Comparison of ENCODE assay signal across 21 cellular contexts in the genomic region with DNA sequence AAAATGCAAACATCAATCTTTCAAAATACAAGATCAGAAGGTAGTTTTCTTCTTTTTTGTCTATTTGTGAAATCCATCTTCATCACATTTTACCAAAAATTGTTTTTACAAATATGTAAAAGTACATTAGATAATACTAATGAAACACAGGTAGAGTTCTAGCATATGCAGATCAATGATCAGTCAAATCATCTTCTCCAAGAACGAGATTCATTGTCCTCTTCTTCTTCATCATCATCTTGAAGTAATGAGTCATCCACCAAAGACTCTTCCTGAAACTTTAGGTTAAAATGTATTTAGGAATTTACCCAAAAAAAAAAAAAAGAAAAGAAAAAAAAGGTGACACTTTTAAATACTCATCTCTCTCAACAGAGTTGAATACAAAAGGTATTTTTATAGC.
"Had no signal": no experiment of that assay in that cellular context is flagged by ENCODE, and none has a peak within 500 bp of the region (broad histone marks: within the 10 kb centered on the region; RNA-seq: fewer than 3 reads in every experiment).

No MANE protein-coding gene starts in this region.

- H3K9me3 Mint-ChIP-seq: mesothelial cell of epicardium; naive B cell; natural killer cell; nephron progenitor cell; stimulated activated memory B cell treated with anti-CD40 and anti-IgM and Interleukin-4, amounts not matched to agents 10 μg/mL and 1 μg/mL and 100 μg/mL, for 72 hours had no signal

- DNase-seq: islet precursor cell; left ventricle myocardium inferior; mesendoderm; naive B cell; natural killer cell; nephron progenitor cell; ovary; right lobe of liver; stimulated activated CD4-positive, alpha-beta T cell treated with anti-CD3 and anti-CD28 coated beads, Interleukin-1b, Interleukin-23, amount 100 ng/mL, for 48 hours; stimulated activated CD4-positive, alpha-beta T cell treated with anti-CD3 and anti-CD28 coated beads, Interleukin-2, amount 100 ng/mL, for 48 hours; stimulated activated CD4-positive, alpha-beta T cell treated with anti-CD3 and anti-CD28 coated beads, Interleukin-4, amount 100 ng/mL, for 4 hours; stimulated activated CD8-positive, alpha-beta memory T cell treated with anti-CD3 and anti-CD28 coated beads, Interleukin-4, amount 100 ng/mL, for 48 hours; stimulated activated naive CD4-positive, alpha-beta T cell treated with Interleukin-2 at 50 U/mL for 16 hours; stomach; testis; thyroid gland; transverse colon; upper lobe of left lung had no signal

- H3K4me3 Mint-ChIP-seq: mesothelial cell of epicardium; naive B cell; natural killer cell; nephron progenitor cell; stimulated activated memory B cell treated with anti-CD40 and anti-IgM and Interleukin-4, amounts not matched to agents 10 μg/mL and 1 μg/mL and 100 μg/mL, for 72 hours had no signal

- H3K27ac Mint-ChIP-seq: mesothelial cell of epicardium, nephron progenitor cell, progenitor cell of endocrine pancreas had no signal

- H3K4me1 Mint-ChIP-seq: mesothelial cell of epicardium; naive B cell; natural killer cell; nephron progenitor cell; stimulated activated memory B cell treated with anti-CD40 and anti-IgM and Interleukin-4, amounts not matched to agents 10 μg/mL and 1 μg/mL and 100 μg/mL, for 72 hours had no signal

- H3K27me3 Mint-ChIP-seq: naive B cell; progenitor cell of endocrine pancreas; stimulated activated memory B cell treated with anti-CD40 and anti-IgM and Interleukin-4, amounts not matched to agents 10 μg/mL and 1 μg/mL and 100 μg/mL, for 72 hours had no signal

- ATAC-seq: natural killer cell; right lobe of liver; stimulated activated memory B cell treated with anti-CD40 and anti-IgM and Interleukin-4, amounts not matched to agents 10 μg/mL and 1 μg/mL and 100 μg/mL, for 72 hours had no signal
